24 cellular contexts compared by ENCODE assay signal in genomic region chr7:42744746-42745145, GRCh38.
"Had no signal": no experiment of that assay in that cellular context is flagged by ENCODE, and none has a peak within 500 bp of the region (broad histone marks: within the 10 kb centered on the region; RNA-seq: fewer than 3 reads in every experiment).

No MANE protein-coding gene starts in this region.

- H3K9me3 Mint-ChIP-seq: activated naive CD4-positive, alpha-beta T cell treated with anti-CD3 and anti-CD28 coated beads, Interleukin-2, amount 10 ng/mL, durations not matched to agents 7 days and 5 days; effector memory CD8-positive, alpha-beta T cell; T-helper 2 cell treated with Interferon-gamma antibody and Interleukin-4, amounts not matched to agents 5 μg/mL and 100 μg/mL, for 36 hours had no signal

- H3K9me3 ChIP-seq: esophagus squamous epithelium, gastrocnemius medialis had no signal

- H3K4me1 ChIP-seq: gastrocnemius medialis had no signal

- H3K4me3 ChIP-seq: esophagus squamous epithelium, gastrocnemius medialis, heart left ventricle had no signal

- H3K27me3 ChIP-seq: brain microvascular endothelial cell, esophagus squamous epithelium, gastrocnemius medialis, heart left ventricle had no signal

- H3K27ac Mint-ChIP-seq: activated B cell treated with CpG ODN at 0.5 μM for 24 hours; activated CD4-positive, alpha-beta memory T cell treated with anti-CD3 and anti-CD28 coated beads for 36 hours; activated CD8-positive, alpha-beta memory T cell treated with anti-CD3 and anti-CD28 coated beads, Interleukin-2, amount 10 ng/mL, durations not matched to agents 7 days and 5 days; activated CD8-positive, alpha-beta T cell treated with anti-CD3 and anti-CD28 coated beads, Interleukin-2, amount 10 ng/mL, durations not matched to agents 7 days and 5 days; activated naive CD4-positive, alpha-beta T cell treated with anti-CD3 and anti-CD28 coated beads, Interleukin-2, amount 10 ng/mL, durations not matched to agents 7 days and 5 days; activated naive CD4-positive, alpha-beta T cell treated with anti-CD3 and anti-CD28 coated beads, Interleukin-2, amount 50 U/mL, for 72 hours; activated naive CD8-positive, alpha-beta T cell treated with anti-CD3 and anti-CD28 coated beads, Interleukin-2, amount 10 ng/mL, durations not matched to agents 7 days and 5 days; activated T-cell treated with anti-CD3 and anti-CD28 coated beads, Interleukin-2, amount 50 U/mL, for 24 hours; activated T-cell treated with anti-CD3 and anti-CD28 coated beads, Interleukin-2, amount 50 U/mL, for 72 hours; effector memory CD8-positive, alpha-beta T cell; T-helper 17 cell; T-helper 2 cell treated with Interferon-gamma antibody and Interleukin-4, amounts not matched to agents 5 μg/mL and 100 μg/mL, for 36 hours had no signal

- H3K27me3 Mint-ChIP-seq: activated B cell treated with CpG ODN at 0.5 μM for 24 hours; activated CD4-positive, alpha-beta memory T cell treated with anti-CD3 and anti-CD28 coated beads for 36 hours; activated CD8-positive, alpha-beta memory T cell treated with anti-CD3 and anti-CD28 coated beads, Interleukin-2, amount 10 ng/mL, durations not matched to agents 7 days and 5 days; activated naive CD4-positive, alpha-beta T cell treated with anti-CD3 and anti-CD28 coated beads, Interleukin-2, amount 10 ng/mL, durations not matched to agents 7 days and 5 days; activated naive CD8-positive, alpha-beta T cell treated with anti-CD3 and anti-CD28 coated beads, Interleukin-2, amount 10 ng/mL, durations not matched to agents 7 days and 5 days; effector memory CD8-positive, alpha-beta T cell; T-helper 17 cell had no signal

- H3K36me3 Mint-ChIP-seq: activated CD4-positive, alpha-beta memory T cell treated with anti-CD3 and anti-CD28 coated beads for 36 hours; activated CD8-positive, alpha-beta memory T cell treated with anti-CD3 and anti-CD28 coated beads, Interleukin-2, amount 10 ng/mL, durations not matched to agents 7 days and 5 days; activated naive CD4-positive, alpha-beta T cell treated with anti-CD3 and anti-CD28 coated beads, Interleukin-2, amount 10 ng/mL, durations not matched to agents 7 days and 5 days; activated naive CD4-positive, alpha-beta T cell treated with anti-CD3 and anti-CD28 coated beads, Interleukin-2, amount 50 U/mL, for 72 hours; activated naive CD8-positive, alpha-beta T cell treated with anti-CD3 and anti-CD28 coated beads, Interleukin-2, amount 10 ng/mL, durations not matched to agents 7 days and 5 days had no signal

- H3K36me3 ChIP-seq: brain microvascular endothelial cell, esophagus squamous epithelium, gastrocnemius medialis, heart left ventricle, WERI-Rb-1 had no signal

- H3K4me1 Mint-ChIP-seq: activated B cell treated with CpG ODN at 0.5 μM for 24 hours; activated CD8-positive, alpha-beta memory T cell treated with anti-CD3 and anti-CD28 coated beads, Interleukin-2, amount 10 ng/mL, durations not matched to agents 7 days and 5 days; activated naive CD4-positive, alpha-beta T cell treated with anti-CD3 and anti-CD28 coated beads, Interleukin-2, amount 10 ng/mL, durations not matched to agents 7 days and 5 days; activated naive CD8-positive, alpha-beta T cell treated with anti-CD3 and anti-CD28 coated beads, Interleukin-2, amount 10 ng/mL, durations not matched to agents 7 days and 5 days; T-helper 17 cell had no signal

- DNase-seq: activated B cell treated with CpG ODN at 0.5 μM for 24 hours; activated CD4-positive, alpha-beta T cell treated with anti-CD3 and anti-CD28 coated beads, Interleukin-2, amount 50 U/mL, for 1 hour; activated CD8-positive, alpha-beta memory T cell treated with anti-CD3 and anti-CD28 coated beads, Interleukin-2, amount 50 U/mL, for 4 hours; activated gamma-delta T cell; cortex of kidney; effector memory CD8-positive, alpha-beta T cell; esophagus squamous epithelium; gastrocnemius medialis; T-helper 1 cell; T-helper 17 cell; T1000 had no signal

- ATAC-seq: activated CD4-positive, CD25-positive, alpha-beta regulatory T cell treated with anti-CD3 and anti-CD28 coated beads, Interleukin-2, amount 50 U/mL, for 24 hours; activated CD8-positive, alpha-beta memory T cell treated with anti-CD3 and anti-CD28 coated beads, Interleukin-2, amount 10 ng/mL, durations not matched to agents 7 days and 5 days; activated CD8-positive, alpha-beta T cell treated with anti-CD3 and anti-CD28 coated beads, Interleukin-2, amount 10 ng/mL, durations not matched to agents 7 days and 5 days; activated naive CD4-positive, alpha-beta T cell treated with anti-CD3 and anti-CD28 coated beads, Interleukin-2, amount 50 U/mL, for 72 hours; activated T-cell treated with anti-CD3 and anti-CD28 coated beads, Interleukin-2, amount 50 U/mL, for 72 hours; effector memory CD8-positive, alpha-beta T cell; T-helper 17 cell had no signal

- H3K4me3 Mint-ChIP-seq: activated B cell treated with CpG ODN at 0.5 μM for 24 hours; activated CD4-positive, alpha-beta memory T cell treated with anti-CD3 and anti-CD28 coated beads for 36 hours; activated CD8-positive, alpha-beta memory T cell treated with anti-CD3 and anti-CD28 coated beads, Interleukin-2, amount 10 ng/mL, durations not matched to agents 7 days and 5 days; activated CD8-positive, alpha-beta T cell treated with anti-CD3 and anti-CD28 coated beads, Interleukin-2, amount 10 ng/mL, durations not matched to agents 7 days and 5 days; activated naive CD4-positive, alpha-beta T cell treated with anti-CD3 and anti-CD28 coated beads, Interleukin-2, amount 10 ng/mL, durations not matched to agents 7 days and 5 days; activated naive CD8-positive, alpha-beta T cell treated with anti-CD3 and anti-CD28 coated beads, Interleukin-2, amount 10 ng/mL, durations not matched to agents 7 days and 5 days; activated T-cell treated with anti-CD3 and anti-CD28 coated beads, Interleukin-2, amount 50 U/mL, for 24 hours; activated T-cell treated with anti-CD3 and anti-CD28 coated beads, Interleukin-2, amount 50 U/mL, for 72 hours; effector memory CD8-positive, alpha-beta T cell; T-helper 17 cell; T-helper 2 cell treated with Interferon-gamma antibody and Interleukin-4, amounts not matched to agents 5 μg/mL and 100 μg/mL, for 36 hours had no signal
